8 cellular contexts compared by ENCODE assay signal in genomic region chr17:6853764-6854442, GRCh38. TPM values are rescaled to one million over a fixed set of nuclear protein-coding genes. Genes with fewer than 3 reads are reported as not detected.
DNase-seq lines count a peak whose midpoint lies in the region; ATAC-seq, FAIRE-seq and TF ChIP-seq lines count a peak whose summit lies in the region.

No MANE protein-coding gene starts in this region.

- H3K9me3 Mint-ChIP-seq in H9, result peaks cover 0 to 3% of the 10 kb centered on the region in 2 experiments; a peak in 1 of 5 replicates

- H3K9me3 ChIP-seq in AG04450 (ENCODE audit: control insufficient read depth, insufficient read depth, low read length), result no peaks in the 10 kb centered on the region
- H3K9me3 ChIP-seq in H9 (ENCODE audit: control insufficient read depth, low read depth, low read length), result no peaks in the 10 kb centered on the region
- no peaks in the 10 kb centered on the region for H3K9me3 ChIP-seq in HepG2 (ENCODE audit: low read length)

- H3K4me3 ChIP-seq in AG04450 (ENCODE audit: low read depth, low read length), result no peak overlapping the region
- H3K4me3 ChIP-seq in HepG2 (replicated peaks in 1 of 3; ENCODE audit: insufficient read depth in 1 of 3, low read depth in 2 of 3, low read length in 3 of 3), result peak overlapping the region; percentile 63 to 91 (median 82)

- intact Hi-C loops in HepG2 (cut with micrococcal nuclease; ENCODE audit: unreplicated experiment), result no loop called here

- ATAC-seq in HepG2 (peak; percentile 97), HG02571 (IDR thresholded peaks at IDR 0.05; ENCODE audit: unreplicated experiment) (no peak), GM21576 (IDR thresholded peaks at IDR 0.05; ENCODE audit: unreplicated experiment) (no peak)

- H3K14ac ChIP-seq in H9 (ENCODE audit: insufficient read depth, low read length), result peak overlapping the region; percentile 87; the same call in 1 of the 2 replicates

- TF ChIP-seq POLR2A in HepG2 (IDR thresholded peaks at IDR 0.05; ENCODE audit: insufficient read depth in 1 of 2, low read depth in 2 of 2, low read length in 2 of 2), result peak; percentile 56 to 59

- peak overlapping the region; percentile 3 for H3K9ac ChIP-seq in H9 (ENCODE audit: extremely low read depth, insufficient read length, low read length)
- H3K9ac ChIP-seq in HepG2 (ENCODE audit: insufficient read depth, low read depth, low read length), result peak overlapping the region; percentile 77

- CTCF ChIA-PET in AG04450 (lab: Charles Lee) (interaction anchor here (1.8 kb wide), 1 partner anchor 10 kb away, joined by 10 read pairs; no protein-coding TSS in a partner anchor), HepG2 (lab: Yijun Ruan, JAX; ENCODE audit: low intra/inter-chr PET ratio, low total read pairs) (interaction anchor here (0.8 kb wide), 1 partner anchor 11 kb away, joined by 3 read pairs; no protein-coding TSS in a partner anchor)

- H2BK120ac ChIP-seq in H9 (ENCODE audit: low read depth, low read length, poor library complexity, severe bottlenecking), result no peak overlapping the region

- H3K27me3 ChIP-seq in AG04450 (ENCODE audit: control insufficient read depth, insufficient read depth, low read length) (peaks cover 7% of the 10 kb centered on the region), H9 (ENCODE audit: insufficient read depth, low read length) (no peaks in the 10 kb centered on the region), HepG2 (ENCODE audit: control insufficient read depth in 1 of 2, insufficient read depth in 2 of 2, low read length in 2 of 2) (no peaks in the 10 kb centered on the region; a peak in 1 of 5 replicates)

- H4K8ac ChIP-seq in H9 (replicated peaks; ENCODE audit: insufficient read length, low read depth, low read length), result no peak overlapping the region

- H2BK5ac ChIP-seq in H9 (ENCODE audit: insufficient read length, low read length), result no peak overlapping the region

- H3K4me2 ChIP-seq in H9 (ENCODE audit: insufficient read depth, insufficient read length, low read length) (peak overlapping the region; percentile 48), HepG2 (ENCODE audit: low read depth, low read length) (peak overlapping the region; percentile 74)

- no peak overlapping the region for H2BK12ac ChIP-seq in H9 (ENCODE audit: insufficient read length, low read depth, low read length)

- H3K18ac ChIP-seq in H9 (ENCODE audit: insufficient read length, low read depth, low read length), result peak overlapping the region; percentile 74

- no peak overlapping the region for H2BK15ac ChIP-seq in H9 (ENCODE audit: low read depth, low read length)

- H4K5ac ChIP-seq in H9 (ENCODE audit: insufficient read length, low read depth, low read length), result no peak overlapping the region

- POLR2A ChIA-PET in AG04450 (lab: Yijun Ruan, JAX), result no interaction called here
- POLR2A ChIA-PET in HepG2 (lab: Yijun Ruan, JAX), result interaction anchor here (0.6 to 1.6 kb wide), 9 partner anchors 10 to 182 kb away, joined by 3 to 13 read pairs (median 3); partner anchors contain the start of genes RNASEK, SLC13A5, SLC16A13 and TEKT1

- H3K79me2 ChIP-seq in H9 (ENCODE audit: insufficient read depth, low read length), result peaks cover 12% of the 10 kb centered on the region; the same call in 1 of the 2 replicates
- peaks cover 46% of the 10 kb centered on the region for H3K79me2 ChIP-seq in HepG2 (ENCODE audit: insufficient read depth, low read length)

- H3T11ph ChIP-seq in H9 (ENCODE audit: low read length), result no peak overlapping the region

- H3K79me1 ChIP-seq in H9 (ENCODE audit: insufficient read depth, low read depth, low read length, poor library complexity, severe bottlenecking), result no peaks in the 10 kb centered on the region

- peak overlapping the region; percentile 70 to 88 for H3K4me3 Mint-ChIP-seq in H9

- TF ChIP-seq CTCF in AG04450 (IDR thresholded peaks at IDR 0.05; ENCODE audit: low read depth, low read length), result peak; percentile 28
- peak; percentile 78 for TF ChIP-seq CTCF in H9 (conservative IDR thresholded peaks at IDR 0.05)
- TF ChIP-seq CTCF in HepG2 (CRISPR knock-in tag; IDR thresholded peaks at IDR 0.05), result peak; percentile 85
- no peak for TF ChIP-seq CTCF in GM13976 (IDR thresholded peaks at IDR 0.05; ENCODE audit: borderline replicate concordance, control extremely low read depth, extremely low read depth, insufficient read depth, missing control alignments)

- peaks cover 14% of the 10 kb centered on the region for H3K27me3 Mint-ChIP-seq in H9 (ENCODE audit: low read depth)

- peak; percentile 63 for FAIRE-seq in HepG2 (lab: Jason Lieb, UNC)

- DNase-seq in AG04450 (ENCODE audit: low read depth, low spot score), result no peak
- DNase-seq in H9, result peak; percentile 91
- peak; percentile 39 for DNase-seq in activated naive CD4-positive, alpha-beta T cell treated with anti-CD3 and anti-CD28 coated beads, Interleukin-2, amount 50 U/mL, for 16 hours
- DNase-seq in HepG2 (ENCODE audit: low spot score), result peak; percentile 82
- no peak for DNase-seq in GM19240 (ENCODE audit: insufficient read length, low spot score)
- no peak for DNase-seq in GM13976 (ENCODE audit: low spot score)

- H4K91ac ChIP-seq in H9 (ENCODE audit: insufficient read length, low read depth, low read length), result no peak overlapping the region

- peak overlapping the region; percentile 84 to 97 (median 90); a peak in 6 of 7 replicates for H3K27ac Mint-ChIP-seq in H9

- no CpG with 5 or more reads among the region's 19 CpGs for WGBS in H9 (ENCODE audit: extremely low coverage, insufficient read length, low lambda C conversion rate)
- under 1% methylated on average over 18 of the region's 19 CpGs for WGBS in HepG2 (ENCODE audit: low lambda C conversion rate)

- H3K4me1 Mint-ChIP-seq in H9, result peaks cover 7 to 25% of the 10 kb centered on the region in 2 experiments

- H3K56ac ChIP-seq in H9 (ENCODE audit: insufficient read length, low read depth, low read length), result no peak overlapping the region

- H4K20me1 ChIP-seq in H9 (ENCODE audit: control insufficient read depth, insufficient read depth, insufficient read length), result no peaks in the 10 kb centered on the region
- H4K20me1 ChIP-seq in HepG2 (ENCODE audit: insufficient read depth, low read length), result no peaks in the 10 kb centered on the region

- no peaks in the 10 kb centered on the region for H3K23me2 ChIP-seq in H9 (ENCODE audit: insufficient read length, low read depth, low read length, poor library complexity, severe bottlenecking)

- no peak overlapping the region for H2AK5ac ChIP-seq in H9 (ENCODE audit: insufficient read length, low read length)

- H3K36me3 Mint-ChIP-seq in H9 (ENCODE audit: insufficient read depth in 1 of 3, low read depth in 3 of 3), result peaks cover 0 to 16% (median 2%) of the 10 kb centered on the region in 3 experiments; a peak in 4 of 7 replicates

- no peaks in the 10 kb centered on the region; the same call in 1 of the 2 replicates for H3K4me1 ChIP-seq in H9 (ENCODE audit: insufficient read depth, low read length)
- H3K4me1 ChIP-seq in HepG2 (ENCODE audit: insufficient read depth, low read length), result peaks cover 48% of the 10 kb centered on the region

- H3K27ac ChIP-seq in AG04450 (ENCODE audit: low read depth, low read length) (no peak overlapping the region), H9 (ENCODE audit: insufficient read length, low read depth, low read length) (no peak overlapping the region), HepG2 (ENCODE audit: extremely low read length, insufficient read depth, low read length) (peak overlapping the region; percentile 79)

- H3K36me3 ChIP-seq in HepG2 (replicated peaks in 1 of 2; ENCODE audit: control insufficient read depth in 1 of 2, insufficient read depth in 2 of 2, low read length in 2 of 2), result no peaks in the 10 kb centered on the region; a peak in 1 of 5 replicates

- TSS peak; percentile 69 for BruUV-seq in HepG2 (replicated peaks; lab: Mats Ljungman, UMichigan)

- no peak overlapping the region for H3K4ac ChIP-seq in H9 (ENCODE audit: low read depth, low read length)

- no peak overlapping the region for H3K23ac ChIP-seq in H9 (ENCODE audit: insufficient read length, low read depth, low read length)

- H2AFZ ChIP-seq in H9 (ENCODE audit: low read length) (peak overlapping the region; percentile 0), HepG2 (ENCODE audit: low read length) (peak overlapping the region; percentile 87)

- no peak overlapping the region for H2BK20ac ChIP-seq in H9 (ENCODE audit: low read depth, low read length, poor library complexity, severe bottlenecking)

- TF ChIP-seq EP300 in HepG2 (IDR thresholded peaks at IDR 0.05; ENCODE audit: low read depth in 2 of 2, low read length in 2 of 2) (no peak), HepG2 (CRISPR knock-in tag; IDR thresholded peaks at IDR 0.05; ENCODE audit: borderline replicate concordance) (no peak)

- TF ChIP-seq RAD21 in HepG2 (CRISPR knock-in tag; IDR thresholded peaks at IDR 0.05), result 0 out of 2 replicates have a peak, but pooled peaks have one; percentile 8

- in situ Hi-C loops in HepG2 (cut with HindIII; ENCODE audit: extremely low pct_ligation_motif_present, low pct_unique_long_range_greater_than_20kb), result loop anchor here (10.0 kb wide), 1 partner anchor 151 kb away; no protein-coding TSS in a partner anchor
- in situ Hi-C loops in GM13976 (cut with MboI; ENCODE audit: low sequenced_read_pairs, unreplicated experiment), result no loop called here

RNA-seq across cellular contexts. Expression of gene TEKT1, which starts 22.4 kb away (rescaled TPM):
- polyA plus RNA-seq in AG04450 (2011; rRNA removed), result not detected in 2 replicates
- not detected in 2 replicates for polyA minus RNA-seq in AG04450 (2011; rRNA and poly(A)+ RNA removed)
- not detected in 2 replicates for total RNA-seq in H9 (2021)
- total RNA-seq in HepG2 (2016; rRNA removed; fragmentation: Illumina TruSeq; extraction: Trizol), result not detected in 2 replicates
- not detected in 2 replicates for total RNA-seq in HepG2 (2016; cell fraction: cytosol; rRNA removed; fragmentation: Illumina TruSeq; extraction: Trizol; ENCODE audit: low read depth)
- total RNA-seq in HepG2 (2016; cell fraction: insoluble cytoplasmic fraction; rRNA removed; fragmentation: Illumina TruSeq; extraction: Trizol), result not detected in 2 replicates
- not detected in 2 replicates for total RNA-seq in HepG2 (2016; cell fraction: membrane; rRNA removed; fragmentation: Illumina TruSeq; extraction: Trizol)
- not detected in 2 replicates for total RNA-seq in HepG2 (2016; cell fraction: nucleus; rRNA removed; fragmentation: Illumina TruSeq; extraction: Trizol)
- not detected in 2 replicates for polyA plus RNA-seq in HepG2 (2011; rRNA removed)
- polyA plus RNA-seq in HepG2 (2011; cell fraction: cytosol; rRNA removed), result not detected in 2 replicates
- polyA plus RNA-seq in HepG2 (2011; cell fraction: nucleus; rRNA removed), result not detected in 2 replicates
- polyA plus RNA-seq in HepG2 (2012), result 0.09 TPM in 1 of 2 replicates, not detected in the other
- polyA plus RNA-seq in HepG2 (2016; cell fraction: cytosol; fragmentation: Illumina TruSeq; extraction: Trizol; ENCODE audit: low read depth), result not detected in 2 replicates
- polyA plus RNA-seq in HepG2 (2016; cell fraction: insoluble cytoplasmic fraction; fragmentation: Illumina TruSeq; extraction: Trizol; ENCODE audit: low read depth), result not detected in 2 replicates
- not detected in 2 replicates for polyA plus RNA-seq in HepG2 (2016; cell fraction: membrane; fragmentation: Illumina TruSeq; extraction: Trizol; ENCODE audit: low read depth)
- not detected in 2 replicates for polyA plus RNA-seq in HepG2 (2016; cell fraction: nucleus; fragmentation: Illumina TruSeq; extraction: Trizol; ENCODE audit: insufficient read depth, low read depth)
- polyA minus RNA-seq in HepG2 (2011; rRNA and poly(A)+ RNA removed; ENCODE audit: low replicate concordance), result not detected in 2 replicates
- not detected in 2 replicates for polyA minus RNA-seq in HepG2 (2011; cell fraction: cytosol; rRNA and poly(A)+ RNA removed)
- polyA minus RNA-seq in HepG2 (2011; cell fraction: nucleus; rRNA and poly(A)+ RNA removed), result not detected in 2 replicates

Comparison
In these comparisons a context has a peak if more than half of its experiments do, and no peak if none do; other contexts are left out.
1. DNase-seq: peak in H9 (single experiment), activated naive CD4-positive, alpha-beta T cell treated with anti-CD3 and anti-CD28 coated beads, Interleukin-2, amount 50 U/mL, for 16 hours (single experiment) and HepG2 (single experiment); none in AG04450 (single experiment), GM19240 (single experiment) and GM13976 (single experiment).